ENCODE assay signal across 16 cellular contexts in the genomic region with DNA sequence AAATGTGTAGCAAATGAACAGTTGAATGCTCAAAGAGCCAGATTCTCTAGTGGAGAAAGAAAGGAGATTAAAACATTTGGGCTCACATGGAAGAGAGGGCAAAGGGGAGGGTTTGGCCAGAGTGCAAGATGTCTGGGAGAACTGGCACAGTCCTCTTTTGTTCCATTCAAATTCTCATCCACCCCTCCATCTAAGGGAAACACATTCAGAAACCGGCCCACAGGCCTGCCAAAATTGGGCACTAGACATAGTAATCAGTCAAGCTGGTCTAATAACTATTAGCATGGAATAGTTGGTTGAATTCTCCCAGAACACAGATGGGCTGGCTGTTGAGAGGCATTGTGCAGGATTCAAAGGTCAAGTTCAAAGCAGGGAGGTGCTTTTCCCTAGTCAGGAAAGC.
A peak's percentile ranks its signal among the peaks of the same experiment; 100 is the strongest.
DNase-seq lines count a peak whose midpoint lies in the region; TF ChIP-seq lines count a peak whose summit lies in the region.
"Had no signal": no experiment of that assay in that cellular context is flagged by ENCODE, and none has a peak within 500 bp of the region (broad histone marks: within the 10 kb centered on the region; RNA-seq: fewer than 3 reads in every experiment).

No MANE protein-coding gene starts in this region.

- no peaks in the 10 kb centered on the region for H3K4me1 ChIP-seq in ascending aorta
- H3K4me1 ChIP-seq: BLaER1 treated with 17β-estradiol and CSF1 and Interleukin-3, amounts not matched to agents 10 nM and 100 nM had no signal

- no peaks in the 10 kb centered on the region for H3K36me3 ChIP-seq in ascending aorta
- H3K36me3 ChIP-seq: BLaER1 treated with 17β-estradiol and CSF1 and Interleukin-3, amounts not matched to agents 10 nM and 100 nM had no signal

- peak overlapping the region; percentile 22 to 33 for H3K27ac ChIP-seq in ascending aorta
- H3K27ac ChIP-seq: BLaER1 treated with 17β-estradiol and CSF1 and Interleukin-3, amounts not matched to agents 10 nM and 100 nM had no signal

- TF ChIP-seq CTCF in ascending aorta (IDR thresholded peaks at IDR 0.05) = no peak

- H3K9me3 ChIP-seq in ascending aorta = no peaks in the 10 kb centered on the region
- H3K9me3 ChIP-seq: BLaER1 treated with 17β-estradiol and CSF1 and Interleukin-3, amounts not matched to agents 10 nM and 100 nM had no signal

- no peak overlapping the region for H3K4me3 ChIP-seq in ascending aorta
- H3K4me3 ChIP-seq: BLaER1 treated with 17β-estradiol and CSF1 and Interleukin-3, amounts not matched to agents 10 nM and 100 nM; GM12878 had no signal

- intact Hi-C loops in ascending aorta (cut with DNase I) = no loop called here

- H3K27me3 ChIP-seq in ascending aorta = no peaks in the 10 kb centered on the region
- H3K27me3 ChIP-seq: BLaER1 treated with 17β-estradiol and CSF1 and Interleukin-3, amounts not matched to agents 10 nM and 100 nM had no signal

- DNase-seq in C1 segment of cervical spinal cord (lab: John Stamatoyannopoulos, UW) (peak in 8 of 14 donors; percentile 0 to 53 (median 6)), ascending aorta (ENCODE audit: low spot score in 2 of 2) (no peak), hippocampal formation (lab: John Stamatoyannopoulos, UW) (peak; percentile 11 to 39), putamen (ENCODE audit: low spot score) (peak; percentile 46), activated gamma-delta T cell (lab: John Stamatoyannopoulos, UW) (no peak)
- DNase-seq in stimulated activated CD4-positive, alpha-beta T cell treated with anti-CD3 and anti-CD28 coated beads, Interleukin-2, amount 100 ng/mL, for 24 hours = no peak
- no peak for DNase-seq in activated CD4-positive, CD25-positive, alpha-beta regulatory T cell treated with anti-CD3 and anti-CD28 coated beads, Interleukin-2, amount 50 U/mL, for 72 hours
- DNase-seq: 8988T; AML-193; Calu3; CD4-positive, alpha-beta T cell; DMS 273 treated with DMSO at 0.1 percent for 48 hours; GOT3; H9 had no signal

Comparison
In these comparisons a context has a peak if more than half of its experiments do, and no peak if none do; other contexts are left out.
1. DNase-seq: peak in C1 segment of cervical spinal cord (8 of 14), hippocampal formation (2 of 2) and putamen (single experiment); none in ascending aorta (0 of 2), stimulated activated CD4-positive, alpha-beta T cell treated with anti-CD3 and anti-CD28 coated beads, Interleukin-2, amount 100 ng/mL, for 24 hours (0 of 2), activated CD4-positive, CD25-positive, alpha-beta regulatory T cell treated with anti-CD3 and anti-CD28 coated beads, Interleukin-2, amount 50 U/mL, for 72 hours (single experiment) and activated gamma-delta T cell (single experiment).